32 cellular contexts compared by ENCODE assay signal in genomic region chr11:70879601-70880285, GRCh38.
"Had no signal": no experiment of that assay in that cellular context is flagged by ENCODE, and none has a peak within 500 bp of the region (broad histone marks: within the 10 kb centered on the region; RNA-seq: fewer than 3 reads in every experiment).

No MANE protein-coding gene starts in this region.

- DNase-seq: activated B cell treated with CpG ODN at 0.5 μM for 24 hours; activated CD4-positive, alpha-beta memory T cell treated with anti-CD3 and anti-CD28 coated beads for 36 hours; activated CD4-positive, alpha-beta T cell treated with anti-CD3 and anti-CD28 coated beads for 4 hours; activated CD4-positive, alpha-beta T cell treated with anti-CD3 and anti-CD28 coated beads, Interleukin-2, amount 10 ng/mL, durations not matched to agents 24 days and 14 days; activated CD4-positive, alpha-beta T cell treated with anti-CD3 and anti-CD28 coated beads, Interleukin-2, amount 50 U/mL, for 1 hour; activated CD4-positive, alpha-beta T cell treated with anti-CD3 and anti-CD28 coated beads, Interleukin-2, amount 50 U/mL, for 4 hours; activated CD4-positive, CD25-positive, alpha-beta regulatory T cell treated with anti-CD3 and anti-CD28 coated beads, Interleukin-2, amount 50 U/mL, for 72 hours; activated CD8-positive, alpha-beta memory T cell treated with anti-CD3 and anti-CD28 coated beads, Interleukin-2, amount 50 U/mL, for 4 hours; activated CD8-positive, alpha-beta T cell treated with anti-CD3 and anti-CD28 coated beads for 36 hours; activated effector memory CD4-positive, alpha-beta T cell treated with anti-CD3 and anti-CD28 coated beads, Interleukin-2, amount 50 U/mL, for 16 hours; activated gamma-delta T cell treated with Interleukin-2 at 50 U/mL for 16 hours; activated naive CD4-positive, alpha-beta T cell; activated naive CD4-positive, alpha-beta T cell treated with anti-CD3 and anti-CD28 coated beads for 36 hours; activated naive CD4-positive, alpha-beta T cell treated with anti-CD3 and anti-CD28 coated beads, Interleukin-2, amount 50 U/mL, for 16 hours; activated naive CD8-positive, alpha-beta T cell treated with anti-CD3 and anti-CD28 coated beads for 36 hours; activated T-cell treated with anti-CD3 and anti-CD28 coated beads for 4 hours; activated T-cell treated with anti-CD3 and anti-CD28 coated beads, Interleukin-2, amount 50 U/mL, for 1 hour; activated T-cell treated with anti-CD3 and anti-CD28 coated beads, Interleukin-2, amount 50 U/mL, for 4 hours; activated T-cell treated with anti-CD3 and anti-CD28 coated beads, Interleukin-2, amount 50 U/mL, for 72 hours; adrenal gland; amniotic stem cell; body of pancreas; brain microvascular endothelial cell; central memory CD4-positive, alpha-beta T cell; T-helper 2 cell; T-helper 9 cell had no signal

- ATAC-seq: activated CD8-positive, alpha-beta T cell treated with anti-CD3 and anti-CD28 coated beads for 36 hours; activated naive CD4-positive, alpha-beta T cell treated with anti-CD3 and anti-CD28 coated beads, Interleukin-2, amount 50 U/mL, for 72 hours; activated T-cell treated with anti-CD3 and anti-CD28 coated beads, Interleukin-2, amount 50 U/mL, for 4 hours; activated T-cell treated with anti-CD3 and anti-CD28 coated beads, Interleukin-2, amount 50 U/mL, for 72 hours; activated T-helper 17 cell treated with anti-CD3 and anti-CD28 coated beads, Interleukin-2, amount 50 U/mL, for 72 hours; body of pancreas had no signal

- H3K4me1 ChIP-seq: adrenal gland, body of pancreas had no signal

- H3K36me3 ChIP-seq: adrenal gland, brain microvascular endothelial cell, breast epithelium had no signal

- H3K27me3 ChIP-seq: adrenal gland, body of pancreas, brain microvascular endothelial cell, breast epithelium had no signal

- H3K27ac ChIP-seq: adrenal gland, body of pancreas, brain microvascular endothelial cell, breast epithelium, VCaP had no signal

- H3K4me3 ChIP-seq: adrenal gland, body of pancreas, breast epithelium had no signal

- FAIRE-seq: astrocyte, TTC549 had no signal

- H3K9me3 ChIP-seq: adrenal gland, body of pancreas, breast epithelium had no signal
